18 cellular contexts compared by ENCODE assay signal in the genomic region with DNA sequence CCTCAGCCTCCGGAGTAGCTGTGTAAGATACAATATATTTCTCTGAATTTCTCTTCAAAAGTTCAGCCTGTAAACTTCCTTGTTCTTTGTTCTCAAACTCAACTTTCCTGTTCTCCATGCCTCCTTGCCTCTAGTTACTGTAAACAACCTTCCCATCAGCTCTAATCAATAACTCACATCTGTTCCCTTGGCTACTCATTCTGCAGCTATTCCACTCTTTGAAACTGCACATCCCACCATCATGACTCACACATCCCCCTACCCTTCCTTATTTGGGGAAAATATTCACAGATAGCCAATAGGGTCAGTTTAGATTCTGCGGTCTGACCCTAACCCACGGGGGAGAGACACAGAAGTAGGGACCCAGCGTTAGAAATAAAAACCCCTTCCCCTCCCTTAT. TPM values are rescaled to one million over a fixed set of nuclear protein-coding genes. Genes with fewer than 3 reads are reported as not detected.
DNase-seq lines count a peak whose midpoint lies in the region; ATAC-seq, FAIRE-seq and TF ChIP-seq lines count a peak whose summit lies in the region.
"Had no signal": no experiment of that assay in that cellular context is flagged by ENCODE, and none has a peak within 500 bp of the region (broad histone marks: within the 10 kb centered on the region; RNA-seq: fewer than 3 reads in every experiment).

No MANE protein-coding gene starts in this region.

- no peak for TF ChIP-seq POLR2A in HepG2 (IDR thresholded peaks at IDR 0.05; ENCODE audit: insufficient read depth in 1 of 2, low read depth in 2 of 2, low read length in 2 of 2)
- TF ChIP-seq POLR2A in right lobe of liver (IDR thresholded peaks at IDR 0.05), result no peak

- H3K27me3 Mint-ChIP-seq in activated CD8-positive, alpha-beta T cell treated with anti-CD3 and anti-CD28 coated beads, Interleukin-2, amount 10 ng/mL, durations not matched to agents 7 days and 5 days (ENCODE audit: low read depth), result no peaks in the 10 kb centered on the region
- no peaks in the 10 kb centered on the region for H3K27me3 Mint-ChIP-seq in stimulated activated memory B cell treated with anti-CD40 and anti-IgM and Interleukin-4, amounts not matched to agents 10 μg/mL and 1 μg/mL and 100 μg/mL, for 72 hours

- FAIRE-seq in HepG2 (lab: Jason Lieb, UNC), result no peak
- FAIRE-seq: H1 had no signal

- TF ChIP-seq EP300 in HepG2 (IDR thresholded peaks at IDR 0.05; ENCODE audit: low read depth in 2 of 2, low read length in 2 of 2) (no peak), HepG2 (CRISPR knock-in tag; IDR thresholded peaks at IDR 0.05; ENCODE audit: borderline replicate concordance) (no peak)

- peak overlapping the region; percentile 74 for H3K4me2 ChIP-seq in HepG2 (ENCODE audit: low read depth, low read length)
- H3K4me2 ChIP-seq: KMS-11, SK-N-SH had no signal

- CTCF ChIA-PET in HepG2 (lab: Yijun Ruan, JAX; ENCODE audit: low intra/inter-chr PET ratio, low total read pairs), result no interaction called here
- CTCF ChIA-PET in activated CD8-positive, alpha-beta T cell treated with anti-CD3 and anti-CD28 coated beads, Interleukin-2, amount 10 ng/mL, durations not matched to agents 7 days and 5 days (lab: Charles Lee), result no interaction called here

- H3K27ac Mint-ChIP-seq in activated CD8-positive, alpha-beta T cell treated with anti-CD3 and anti-CD28 coated beads, Interleukin-2, amount 10 ng/mL, durations not matched to agents 7 days and 5 days, result no peak overlapping the region
- H3K27ac Mint-ChIP-seq in stimulated activated memory B cell treated with anti-CD40 and anti-IgM and Interleukin-4, amounts not matched to agents 10 μg/mL and 1 μg/mL and 100 μg/mL, for 72 hours, result no peak overlapping the region

- H3K4me1 ChIP-seq in HepG2 (ENCODE audit: insufficient read depth, low read length) (peaks cover 83% of the 10 kb centered on the region), right lobe of liver (peaks cover 0 to 4% (median 0%) of the 10 kb centered on the region in 4 donors), iPS-15b (ENCODE audit: control insufficient read depth, insufficient read depth, low read length) (no peaks in the 10 kb centered on the region), lower lobe of right lung (peaks cover 6% of the 10 kb centered on the region)
- H3K4me1 ChIP-seq: foreskin keratinocyte had no signal

- BruUV-seq in HepG2 (replicated peaks; lab: Mats Ljungman, UMichigan), result no TSS peak

- H3K36me3 Mint-ChIP-seq in activated CD8-positive, alpha-beta T cell treated with anti-CD3 and anti-CD28 coated beads, Interleukin-2, amount 10 ng/mL, durations not matched to agents 7 days and 5 days (ENCODE audit: low read depth), result peaks cover 71% of the 10 kb centered on the region
- peaks cover 69% of the 10 kb centered on the region for H3K36me3 Mint-ChIP-seq in stimulated activated memory B cell treated with anti-CD40 and anti-IgM and Interleukin-4, amounts not matched to agents 10 μg/mL and 1 μg/mL and 100 μg/mL, for 72 hours

- TF ChIP-seq RAD21 in HepG2 (CRISPR knock-in tag; IDR thresholded peaks at IDR 0.05), result no peak

- no peak overlapping the region for H2AFZ ChIP-seq in HepG2 (ENCODE audit: low read length)

- H3K27ac ChIP-seq in HepG2 (ENCODE audit: extremely low read length, insufficient read depth, low read length), result no peak overlapping the region
- no peak overlapping the region for H3K27ac ChIP-seq in right lobe of liver
- H3K27ac ChIP-seq in lower lobe of right lung, result no peak overlapping the region
- H3K27ac ChIP-seq: foreskin keratinocyte, KMS-11, ovary, WERI-Rb-1 had no signal

- H3K79me2 ChIP-seq in HepG2 (ENCODE audit: insufficient read depth, low read length), result peaks cover 70% of the 10 kb centered on the region

- no peak overlapping the region; a peak in 1 of 6 replicates for H3K4me3 ChIP-seq in HepG2 (replicated peaks in 1 of 3; ENCODE audit: insufficient read depth in 1 of 3, low read depth in 2 of 3, low read length in 3 of 3)
- no peak overlapping the region for H3K4me3 ChIP-seq in right lobe of liver
- peak overlapping the region; percentile 1 for H3K4me3 ChIP-seq in iPS-15b (ENCODE audit: low read depth, low read length)
- no peak overlapping the region for H3K4me3 ChIP-seq in lower lobe of right lung
- H3K4me3 ChIP-seq: ovary had no signal

- H3K36me3 ChIP-seq in HepG2 (replicated peaks in 1 of 2; ENCODE audit: control insufficient read depth in 1 of 2, insufficient read depth in 2 of 2, low read length in 2 of 2) (peaks cover 0 to 9% of the 10 kb centered on the region in 2 experiments; a peak in 3 of 5 replicates), right lobe of liver (peaks cover 0 to 8% (median 0%) of the 10 kb centered on the region in 4 donors), iPS-15b (ENCODE audit: control insufficient read depth, insufficient read depth, low read length) (no peaks in the 10 kb centered on the region), lower lobe of right lung (no peaks in the 10 kb centered on the region)
- H3K36me3 ChIP-seq: ovary had no signal

- H3K9me3 Mint-ChIP-seq in activated CD8-positive, alpha-beta T cell treated with anti-CD3 and anti-CD28 coated beads, Interleukin-2, amount 10 ng/mL, durations not matched to agents 7 days and 5 days (ENCODE audit: insufficient read depth), result peaks cover 49% of the 10 kb centered on the region
- peaks cover 26% of the 10 kb centered on the region for H3K9me3 Mint-ChIP-seq in stimulated activated memory B cell treated with anti-CD40 and anti-IgM and Interleukin-4, amounts not matched to agents 10 μg/mL and 1 μg/mL and 100 μg/mL, for 72 hours

- TF ChIP-seq CTCF in HepG2 (CRISPR knock-in tag; IDR thresholded peaks at IDR 0.05), result no peak
- no peak for TF ChIP-seq CTCF in right lobe of liver (IDR thresholded peaks at IDR 0.05)
- no peak for TF ChIP-seq CTCF in lower lobe of right lung (IDR thresholded peaks at IDR 0.05)

- peaks cover 25% of the 10 kb centered on the region for H3K4me1 Mint-ChIP-seq in activated CD8-positive, alpha-beta T cell treated with anti-CD3 and anti-CD28 coated beads, Interleukin-2, amount 10 ng/mL, durations not matched to agents 7 days and 5 days (ENCODE audit: low read depth)
- peaks cover 47% of the 10 kb centered on the region for H3K4me1 Mint-ChIP-seq in stimulated activated memory B cell treated with anti-CD40 and anti-IgM and Interleukin-4, amounts not matched to agents 10 μg/mL and 1 μg/mL and 100 μg/mL, for 72 hours

- intact Hi-C loops in HepG2 (cut with micrococcal nuclease; ENCODE audit: unreplicated experiment), result no loop called here
- intact Hi-C loops in right lobe of liver (cut with DNase I), result no loop called here
- intact Hi-C loops in lower lobe of right lung (cut with DNase I), result no loop called here

- DNase-seq in HepG2 (ENCODE audit: low spot score) (peak; percentile 14), right lobe of liver (no peak), activated gamma-delta T cell (lab: John Stamatoyannopoulos, UW) (no peak), lower lobe of right lung (no peak), NCI-H82 treated with DMSO at 0.1 percent for 48 hours (lab: John Stamatoyannopoulos, UW; ENCODE audit: unreplicated experiment) (no peak)
- DNase-seq in activated CD8-positive, alpha-beta T cell treated with anti-CD3 and anti-CD28 coated beads, Interleukin-2, amount 10 ng/mL, durations not matched to agents 7 days and 5 days, result no peak
- DNase-seq: activated T-cell treated with anti-CD3 and anti-CD28 coated beads, Interleukin-2, amount 50 U/mL, for 1 hour; effector CD4-positive, alpha-beta T cell; foreskin keratinocyte; NCI-H146; NCI-H510A; ovary; SK-N-SH; WERI-Rb-1 had no signal

- 91% methylated on average over 4 of the region's 4 CpGs for WGBS in HepG2 (ENCODE audit: low lambda C conversion rate)
- WGBS in right lobe of liver (ENCODE audit: insufficient coverage, low coverage, low lambda C conversion rate, missing lambda C conversion rate), result 97% methylated on average over 4 of the region's 4 CpGs

- no peak overlapping the region for H3K9ac ChIP-seq in HepG2 (ENCODE audit: insufficient read depth, low read depth, low read length)
- no peak overlapping the region for H3K9ac ChIP-seq in iPS-15b (ENCODE audit: low read depth, low read length)
- H3K9ac ChIP-seq: KMS-11, SK-N-SH had no signal

- in situ Hi-C loops in HepG2 (cut with HindIII; ENCODE audit: extremely low pct_ligation_motif_present, low pct_unique_long_range_greater_than_20kb), result no loop called here

- H3K27me3 ChIP-seq in HepG2 (ENCODE audit: control insufficient read depth in 1 of 2, insufficient read depth in 2 of 2, low read length in 2 of 2) (no peaks in the 10 kb centered on the region; a peak in 1 of 5 replicates), right lobe of liver (no peaks in the 10 kb centered on the region), iPS-15b (ENCODE audit: control insufficient read depth, insufficient read depth, low read length) (no peaks in the 10 kb centered on the region), lower lobe of right lung (ENCODE audit: low read depth) (no peaks in the 10 kb centered on the region)
- H3K27me3 ChIP-seq: foreskin keratinocyte, ovary had no signal

- H3K9me3 ChIP-seq in HepG2 (ENCODE audit: low read length), result no peaks in the 10 kb centered on the region
- peaks cover 3 to 19% (median 6%) of the 10 kb centered on the region in 4 donors for H3K9me3 ChIP-seq in right lobe of liver
- H3K9me3 ChIP-seq in iPS-15b (ENCODE audit: control insufficient read depth, insufficient read depth, low read length), result peaks cover 10% of the 10 kb centered on the region
- H3K9me3 ChIP-seq in lower lobe of right lung, result peaks cover 44% of the 10 kb centered on the region

- H4K20me1 ChIP-seq in HepG2 (ENCODE audit: insufficient read depth, low read length), result peaks cover 8% of the 10 kb centered on the region; the same call in 1 of the 2 replicates

- ATAC-seq in HepG2 (no peak), right lobe of liver (no peak), lower lobe of right lung (no peak)
- no peak for ATAC-seq in activated CD8-positive, alpha-beta T cell treated with anti-CD3 and anti-CD28 coated beads, Interleukin-2, amount 10 ng/mL, durations not matched to agents 7 days and 5 days
- ATAC-seq in stimulated activated memory B cell treated with anti-CD40 and anti-IgM and Interleukin-4, amounts not matched to agents 10 μg/mL and 1 μg/mL and 100 μg/mL, for 72 hours, result no peak
- ATAC-seq: foreskin keratinocyte had no signal

- H3K4me3 Mint-ChIP-seq in activated CD8-positive, alpha-beta T cell treated with anti-CD3 and anti-CD28 coated beads, Interleukin-2, amount 10 ng/mL, durations not matched to agents 7 days and 5 days, result peak overlapping the region; percentile 86
- peak overlapping the region; percentile 10 for H3K4me3 Mint-ChIP-seq in stimulated activated memory B cell treated with anti-CD40 and anti-IgM and Interleukin-4, amounts not matched to agents 10 μg/mL and 1 μg/mL and 100 μg/mL, for 72 hours

- POLR2A ChIA-PET in HepG2 (lab: Yijun Ruan, JAX), result interaction anchor here (1.3 to 1.4 kb wide), 2 partner anchors 12 to 146 kb away, joined by 4 read pairs; a partner anchor contains a TSS
- POLR2A ChIA-PET in activated CD8-positive, alpha-beta T cell treated with anti-CD3 and anti-CD28 coated beads, Interleukin-2, amount 10 ng/mL, durations not matched to agents 7 days and 5 days (lab: Charles Lee), result no interaction called here

RNA-seq across cellular contexts. Expression of a gene that starts 2.0 kb away (rescaled TPM):
- total RNA-seq in HepG2 (2016; rRNA removed; fragmentation: Illumina TruSeq; extraction: Trizol) (32.7 and 43.8 TPM in 2 replicates), right lobe of liver (10 to 100 TPM; 10.6 to 14.6 (median 11.3) TPM), lower lobe of right lung (31.8 TPM)
- 46.8 and 53.1 TPM in 2 replicates for total RNA-seq in HepG2 (2016; cell fraction: cytosol; rRNA removed; fragmentation: Illumina TruSeq; extraction: Trizol; ENCODE audit: low read depth)
- 32.4 and 43.7 TPM in 2 replicates for total RNA-seq in HepG2 (2016; cell fraction: insoluble cytoplasmic fraction; rRNA removed; fragmentation: Illumina TruSeq; extraction: Trizol)
- total RNA-seq in HepG2 (2016; cell fraction: membrane; rRNA removed; fragmentation: Illumina TruSeq; extraction: Trizol), result 47.4 and 53.0 TPM in 2 replicates
- total RNA-seq in HepG2 (2016; cell fraction: nucleus; rRNA removed; fragmentation: Illumina TruSeq; extraction: Trizol), result 24.2 and 34.5 TPM in 2 replicates
- 12.9 and 13.1 TPM in 2 replicates for polyA plus RNA-seq in HepG2 (2011; rRNA removed)
- 5.3 and 9.4 TPM in 2 replicates for polyA plus RNA-seq in HepG2 (2011; cell fraction: cytosol; rRNA removed)
- 9.6 and 13.3 TPM in 2 replicates for polyA plus RNA-seq in HepG2 (2011; cell fraction: nucleus; rRNA removed)
- polyA plus RNA-seq in HepG2 (2012), result 10.4 and 11.0 TPM in 2 replicates
- 2.1 and 2.6 TPM in 2 replicates for polyA plus RNA-seq in HepG2 (2016; cell fraction: cytosol; fragmentation: Illumina TruSeq; extraction: Trizol; ENCODE audit: low read depth)
- polyA plus RNA-seq in HepG2 (2016; cell fraction: insoluble cytoplasmic fraction; fragmentation: Illumina TruSeq; extraction: Trizol; ENCODE audit: low read depth), result 12.6 and 15.1 TPM in 2 replicates
- 4.8 and 6.5 TPM in 2 replicates for polyA plus RNA-seq in HepG2 (2016; cell fraction: membrane; fragmentation: Illumina TruSeq; extraction: Trizol; ENCODE audit: low read depth)
- 14.7 and 21.4 TPM in 2 replicates for polyA plus RNA-seq in HepG2 (2016; cell fraction: nucleus; fragmentation: Illumina TruSeq; extraction: Trizol; ENCODE audit: insufficient read depth, low read depth)
- 28.4 and 42.4 TPM in 2 replicates for polyA minus RNA-seq in HepG2 (2011; rRNA and poly(A)+ RNA removed; ENCODE audit: low replicate concordance)
- polyA minus RNA-seq in HepG2 (2011; cell fraction: cytosol; rRNA and poly(A)+ RNA removed), result 31.7 and 41.8 TPM in 2 replicates
- 40.6 and 53.2 TPM in 2 replicates for polyA minus RNA-seq in HepG2 (2011; cell fraction: nucleus; rRNA and poly(A)+ RNA removed)
- total RNA-seq in activated CD8-positive, alpha-beta T cell treated with anti-CD3 and anti-CD28 coated beads, Interleukin-2, amount 10 ng/mL, durations not matched to agents 7 days and 5 days, result 10 to 100 TPM; 27.2 to 29.2 TPM

RNA-seq across cellular contexts. Expression of a gene that starts 51.9 kb away (rescaled TPM):
- total RNA-seq in HepG2 (2016; rRNA removed; fragmentation: Illumina TruSeq; extraction: Trizol) (35.1 and 54.3 TPM in 2 replicates), right lobe of liver (10 to 100 TPM; 11.4 to 19.4 (median 14.2) TPM), lower lobe of right lung (38.7 TPM)
- total RNA-seq in HepG2 (2016; cell fraction: cytosol; rRNA removed; fragmentation: Illumina TruSeq; extraction: Trizol; ENCODE audit: low read depth), result 15.7 and 17.1 TPM in 2 replicates
- total RNA-seq in HepG2 (2016; cell fraction: insoluble cytoplasmic fraction; rRNA removed; fragmentation: Illumina TruSeq; extraction: Trizol), result 36.8 and 56.1 TPM in 2 replicates
- total RNA-seq in HepG2 (2016; cell fraction: membrane; rRNA removed; fragmentation: Illumina TruSeq; extraction: Trizol), result 31.5 and 34.6 TPM in 2 replicates
- 36.2 and 46.5 TPM in 2 replicates for total RNA-seq in HepG2 (2016; cell fraction: nucleus; rRNA removed; fragmentation: Illumina TruSeq; extraction: Trizol)
- polyA plus RNA-seq in HepG2 (2011; rRNA removed), result 19.8 and 23.1 TPM in 2 replicates
- 11.0 and 15.3 TPM in 2 replicates for polyA plus RNA-seq in HepG2 (2011; cell fraction: cytosol; rRNA removed)
- polyA plus RNA-seq in HepG2 (2011; cell fraction: nucleus; rRNA removed), result 17.3 and 18.5 TPM in 2 replicates
- polyA plus RNA-seq in HepG2 (2012), result 16.3 and 20.9 TPM in 2 replicates
- 4.6 and 5.8 TPM in 2 replicates for polyA plus RNA-seq in HepG2 (2016; cell fraction: cytosol; fragmentation: Illumina TruSeq; extraction: Trizol; ENCODE audit: low read depth)
- polyA plus RNA-seq in HepG2 (2016; cell fraction: insoluble cytoplasmic fraction; fragmentation: Illumina TruSeq; extraction: Trizol; ENCODE audit: low read depth), result 37.5 and 37.6 TPM in 2 replicates
- polyA plus RNA-seq in HepG2 (2016; cell fraction: membrane; fragmentation: Illumina TruSeq; extraction: Trizol; ENCODE audit: low read depth), result 11.1 and 12.1 TPM in 2 replicates
- 51.5 and 51.9 TPM in 2 replicates for polyA plus RNA-seq in HepG2 (2016; cell fraction: nucleus; fragmentation: Illumina TruSeq; extraction: Trizol; ENCODE audit: insufficient read depth, low read depth)
- 43.4 and 63.9 TPM in 2 replicates for polyA minus RNA-seq in HepG2 (2011; rRNA and poly(A)+ RNA removed; ENCODE audit: low replicate concordance)
- polyA minus RNA-seq in HepG2 (2011; cell fraction: cytosol; rRNA and poly(A)+ RNA removed), result 18.8 and 22.0 TPM in 2 replicates
- polyA minus RNA-seq in HepG2 (2011; cell fraction: nucleus; rRNA and poly(A)+ RNA removed), result 57.2 and 73.4 TPM in 2 replicates
- 10 to 100 TPM; 21.1 to 23.2 TPM for total RNA-seq in activated CD8-positive, alpha-beta T cell treated with anti-CD3 and anti-CD28 coated beads, Interleukin-2, amount 10 ng/mL, durations not matched to agents 7 days and 5 days
